In genomic region chr10:92688927-92689662, GRCh38 we compare ENCODE assay signal across 8 cellular contexts. TPM values are rescaled to one million over a fixed set of nuclear protein-coding genes. Genes with fewer than 3 reads are reported as not detected.
DNase-seq lines count a peak whose midpoint lies in the region; ATAC-seq and TF ChIP-seq lines count a peak whose summit lies in the region.

No MANE protein-coding gene starts in this region.

- WGBS in esophagus, 2 donors: 2 to 3% methylated on average over 63 of the region's 63 CpGs

- H3K27ac ChIP-seq in esophagus (ENCODE audit: low read depth in 2 of 2, low read length in 1 of 2) (peak overlapping the region; percentile 13 to 85), muscle layer of duodenum (ENCODE audit: low read length) (no peak overlapping the region)

- DNase-seq in stimulated activated CD4-positive, alpha-beta T cell treated with anti-CD3 and anti-CD28 coated beads, Interleukin-15, amount 100 ng/mL, for 24 hours: peak; percentile 26
- no peak for DNase-seq in stimulated activated CD4-positive, alpha-beta T cell treated with anti-CD3 and anti-CD28 coated beads, Interleukin-2, amount 100 ng/mL, for 48 hours
- DNase-seq in COR-L47 (lab: John Stamatoyannopoulos, UW): no peak

- peaks cover 0 to 10% of the 10 kb centered on the region in 2 donors for H3K4me1 ChIP-seq in esophagus (ENCODE audit: control insufficient read depth in 2 of 2, insufficient read depth in 2 of 2, low read length in 1 of 2)
- H3K4me1 ChIP-seq in muscle layer of duodenum (ENCODE audit: control insufficient read depth in 1 of 2, insufficient read depth in 2 of 2, low read length in 2 of 2): peaks cover 0 to 9% of the 10 kb centered on the region in 2 donors

- H3K9me3 ChIP-seq in esophagus (ENCODE audit: control insufficient read depth in 2 of 2, insufficient read depth in 1 of 2, low read depth in 1 of 2, low read length in 1 of 2): peaks cover 0 to 2% of the 10 kb centered on the region in 2 donors
- peaks cover 0 to 7% of the 10 kb centered on the region in 2 donors for H3K9me3 ChIP-seq in muscle layer of duodenum (ENCODE audit: control insufficient read depth in 1 of 2, low read length in 2 of 2)

- no peaks in the 10 kb centered on the region for H3K27me3 ChIP-seq in esophagus (ENCODE audit: control insufficient read depth in 1 of 2, insufficient read depth in 2 of 2, low read length in 2 of 2)
- H3K27me3 ChIP-seq in muscle layer of duodenum (ENCODE audit: low read depth, low read length): peaks cover 8% of the 10 kb centered on the region

- H3K4me3 ChIP-seq in esophagus (ENCODE audit: low read depth in 1 of 2, low read length in 2 of 2) (peak overlapping the region; percentile 56 to 69), muscle layer of duodenum (ENCODE audit: low read depth in 1 of 2, low read length in 2 of 2) (peak overlapping the region; percentile 44 to 78)

- H3K36me3 ChIP-seq in esophagus (ENCODE audit: control insufficient read depth in 2 of 2, insufficient read depth in 2 of 2, low read length in 1 of 2): no peaks in the 10 kb centered on the region
- H3K36me3 ChIP-seq in muscle layer of duodenum (ENCODE audit: control insufficient read depth in 1 of 2, insufficient read depth in 2 of 2, low read length in 2 of 2): peaks cover 0 to 3% of the 10 kb centered on the region in 2 donors

- ATAC-seq in HG03432 (IDR thresholded peaks at IDR 0.05; ENCODE audit: unreplicated experiment) (peak; percentile 21), SK-N-SH treated with all-trans-retinoic acid at 6 μM for 48 hours (peak; percentile 76), GM21717 (IDR thresholded peaks at IDR 0.05; ENCODE audit: unreplicated experiment) (no peak)

TF ChIP-seq in SK-N-SH treated with all-trans-retinoic acid at 6 μM for 48 hours, 23 proteins besides CTCF, POLR2A, EP300 and RAD21:
- no peak for TF ChIP-seq ESRRG (CRISPR knock-in tag; IDR thresholded peaks at IDR 0.05)
- TF ChIP-seq TCF4 (CRISPR knock-in tag; IDR thresholded peaks at IDR 0.05; ENCODE audit: borderline replicate concordance): no peak
- TF ChIP-seq ZNF70 (CRISPR knock-in tag; IDR thresholded peaks at IDR 0.05): no peak
- no peak for TF ChIP-seq CSRNP3 (CRISPR knock-in tag; IDR thresholded peaks at IDR 0.05)
- TF ChIP-seq ZFP3 (CRISPR knock-in tag; IDR thresholded peaks at IDR 0.05): no peak
- no peak for TF ChIP-seq ZNF8 (CRISPR knock-in tag; IDR thresholded peaks at IDR 0.05)
- no peak for TF ChIP-seq ZFP30 (CRISPR knock-in tag; IDR thresholded peaks at IDR 0.05)
- no peak for TF ChIP-seq TSHZ2 (CRISPR knock-in tag; IDR thresholded peaks at IDR 0.05)
- no peak for TF ChIP-seq CSDC2 (CRISPR knock-in tag; IDR thresholded peaks at IDR 0.05)
- TF ChIP-seq ZNF565 (CRISPR knock-in tag; conservative IDR thresholded peaks at IDR 0.05; ENCODE audit: low read depth): no peak
- TF ChIP-seq ARNTL (CRISPR knock-in tag; IDR thresholded peaks at IDR 0.05; ENCODE audit: borderline replicate concordance, low read depth): no peak
- no peak for TF ChIP-seq OSR1 (CRISPR knock-in tag; IDR thresholded peaks at IDR 0.05)
- no peak for TF ChIP-seq BACH2 (CRISPR knock-in tag; IDR thresholded peaks at IDR 0.05; ENCODE audit: borderline replicate concordance)
- TF ChIP-seq PATZ1 (CRISPR knock-in tag; IDR thresholded peaks at IDR 0.05; ENCODE audit: borderline replicate concordance): no peak

RNA-seq across cellular contexts. Expression of gene HHEX, which starts 0.7 kb away (rescaled TPM):
- 1 to 10 TPM; 2.1 to 3.4 TPM for polyA plus RNA-seq in esophagus
